ENCODE assay signal across 1 cellular context in genomic region chr19:42200116-42200740, GRCh38.
TF ChIP-seq lines count a peak whose summit lies in the region.

No MANE protein-coding gene starts in this region.

TF ChIP-seq in A549, 52 proteins besides CTCF, POLR2A, EP300 and RAD21 (continued from another document):
- TF ChIP-seq TP53 (CRISPR knock-in tag; IDR thresholded peaks at IDR 0.05) (no peak), ESRRA (IDR thresholded peaks at IDR 0.05; ENCODE audit: borderline replicate concordance, low read length) (no peak), BHLHE40 (IDR thresholded peaks at IDR 0.05; ENCODE audit: low read depth, low read length) (no peak)
TF ChIP-seq in A549: peak in this region for 0.
